ENCODE assay signal across 8 cellular contexts in genomic region chr4:112517067-112517588, GRCh38. TPM values are rescaled to one million over a fixed set of nuclear protein-coding genes. Genes with fewer than 3 reads are reported as not detected.
DNase-seq lines count a peak whose midpoint lies in the region; ATAC-seq and TF ChIP-seq lines count a peak whose summit lies in the region.

No MANE protein-coding gene starts in this region.

- H3K36me3 ChIP-seq in BLaER1 treated with 17β-estradiol and CSF1 and Interleukin-3, amounts not matched to agents 10 nM and 100 nM: no peaks in the 10 kb centered on the region
- H3K36me3 ChIP-seq in ascending aorta: no peaks in the 10 kb centered on the region
- no peaks in the 10 kb centered on the region for H3K36me3 ChIP-seq in smooth muscle cell (ENCODE audit: low read depth)

- ATAC-seq in GM18907 (IDR thresholded peaks at IDR 0.05; ENCODE audit: unreplicated experiment): peak; percentile 35
- ATAC-seq in HG03159 (IDR thresholded peaks at IDR 0.05; ENCODE audit: unreplicated experiment): peak; percentile 20
- no peak for ATAC-seq in GM18519 (IDR thresholded peaks at IDR 0.05; ENCODE audit: low FRiP score, unreplicated experiment)

- H3K27ac ChIP-seq in BLaER1 treated with 17β-estradiol and CSF1 and Interleukin-3, amounts not matched to agents 10 nM and 100 nM: no peak overlapping the region
- H3K27ac ChIP-seq in ascending aorta (no peak overlapping the region), smooth muscle cell (ENCODE audit: low read depth) (no peak overlapping the region)

- H3K9ac ChIP-seq in BLaER1 treated with 17β-estradiol and CSF1 and Interleukin-3, amounts not matched to agents 10 nM and 100 nM: no peak overlapping the region
- no peak overlapping the region for H3K9ac ChIP-seq in smooth muscle cell (ENCODE audit: low read depth)

- peaks cover 27 to 45% (median 28%) of the 10 kb centered on the region in 11 experiments for H3K9me3 ChIP-seq in BLaER1 treated with 17β-estradiol and CSF1 and Interleukin-3, amounts not matched to agents 10 nM and 100 nM (replicated peaks in 1 of 11)
- H3K9me3 ChIP-seq in ascending aorta: no peaks in the 10 kb centered on the region
- no peaks in the 10 kb centered on the region for H3K9me3 ChIP-seq in smooth muscle cell (replicated peaks; ENCODE audit: low read depth)

- H2AFZ ChIP-seq in smooth muscle cell (ENCODE audit: low read depth): no peak overlapping the region

- H4K20me1 ChIP-seq in BLaER1 treated with 17β-estradiol and CSF1 and Interleukin-3, amounts not matched to agents 10 nM and 100 nM: peaks cover 0 to 79% (median 43%) of the 10 kb centered on the region in 11 experiments; a peak in 18 of 22 replicates
- no peaks in the 10 kb centered on the region for H4K20me1 ChIP-seq in smooth muscle cell (ENCODE audit: low read depth)

- peaks cover 19 to 30% (median 26%) of the 10 kb centered on the region in 10 experiments for H3K4me1 ChIP-seq in BLaER1 treated with 17β-estradiol and CSF1 and Interleukin-3, amounts not matched to agents 10 nM and 100 nM
- H3K4me1 ChIP-seq in ascending aorta: peaks cover 5 to 16% of the 10 kb centered on the region in 2 donors
- H3K4me1 ChIP-seq in smooth muscle cell (ENCODE audit: low read depth): peaks cover 43% of the 10 kb centered on the region

- peaks cover 4% of the 10 kb centered on the region for H3F3A ChIP-seq in smooth muscle cell (ENCODE audit: low read depth)

- no peak for TF ChIP-seq CTCF in ascending aorta (IDR thresholded peaks at IDR 0.05)
- TF ChIP-seq CTCF in smooth muscle cell (IDR thresholded peaks at IDR 0.05; ENCODE audit: borderline replicate concordance, insufficient read depth, poor library complexity, severe bottlenecking): no peak

- no peaks in the 10 kb centered on the region for H3K79me2 ChIP-seq in smooth muscle cell (ENCODE audit: low read depth)

- WGBS in smooth muscle cell (ENCODE audit: low lambda C conversion rate): under 1% methylated on average over 19 of the region's 19 CpGs

- intact Hi-C loops in ascending aorta (cut with DNase I): loop anchor here (5.0 kb wide), 1 partner anchor 285 kb away; the partner anchor contains the start of gene AP1AR

- peaks cover 100% of the 10 kb centered on the region in 11 experiments for H3K27me3 ChIP-seq in BLaER1 treated with 17β-estradiol and CSF1 and Interleukin-3, amounts not matched to agents 10 nM and 100 nM
- H3K27me3 ChIP-seq in ascending aorta (peaks cover 58% of the 10 kb centered on the region), smooth muscle cell (ENCODE audit: low read depth) (peaks cover 100% of the 10 kb centered on the region)

- no peak for DNase-seq in ascending aorta (ENCODE audit: low spot score in 2 of 2)
- DNase-seq in smooth muscle cell (lab: John Stamatoyannopoulos, UW; ENCODE audit: unreplicated experiment): no peak
- no peak for DNase-seq in GF-D8 (lab: John Stamatoyannopoulos, UW)
- DNase-seq in GDM1 (lab: John Stamatoyannopoulos, UW): no peak

- peak overlapping the region; percentile 53 to 96 (median 67); a peak in 16 of 22 replicates for H3K4me2 ChIP-seq in BLaER1 treated with 17β-estradiol and CSF1 and Interleukin-3, amounts not matched to agents 10 nM and 100 nM
- peak overlapping the region; percentile 94 for H3K4me2 ChIP-seq in smooth muscle cell

- peak overlapping the region in 5 of 10 experiments; percentile 16 to 60 (median 48); a peak in 7 of 20 replicates for H3K4me3 ChIP-seq in BLaER1 treated with 17β-estradiol and CSF1 and Interleukin-3, amounts not matched to agents 10 nM and 100 nM
- H3K4me3 ChIP-seq in ascending aorta: peak overlapping the region; percentile 64
- no peak overlapping the region for H3K4me3 ChIP-seq in smooth muscle cell

RNA-seq across cellular contexts. Expression of gene NEUROG2, which starts 1.1 kb away (rescaled TPM):
- not detected for total RNA-seq in ascending aorta
- total RNA-seq in smooth muscle cell: not detected in 2 replicates
- not detected in 2 replicates for polyA plus RNA-seq in smooth muscle cell
